ENCODE assay signal across 21 cellular contexts in genomic region chr15:87971076-87971475, GRCh38.
DNase-seq lines count a peak whose midpoint lies in the region; TF ChIP-seq lines count a peak whose summit lies in the region.
"Had no signal": no experiment of that assay in that cellular context is flagged by ENCODE, and none has a peak within 500 bp of the region (broad histone marks: within the 10 kb centered on the region; RNA-seq: fewer than 3 reads in every experiment).

No MANE protein-coding gene starts in this region.

- peak; percentile 68 for DNase-seq in coronary artery (ENCODE audit: low spot score)
- no peak for DNase-seq in tibial artery
- no peak for DNase-seq in RPMI8226
- no peak for DNase-seq in NCI-H146 (lab: John Stamatoyannopoulos, UW)
- DNase-seq in dermis blood vessel endothelial cell, result no peak
- DNase-seq: 8988T; ACHN; BE2C; CD4-positive, alpha-beta memory T cell; CD4-positive, CD25-positive, alpha-beta regulatory T cell; CD8-positive, alpha-beta memory T cell; COR-L47; DMS 273 treated with DMSO at 0.1 percent for 48 hours; DMS153; DMS53; DMS79; DND-41; EL; GDM1 had no signal

- H3K4me3 ChIP-seq in coronary artery (no peak overlapping the region), tibial artery (no peak overlapping the region)
- H3K4me3 ChIP-seq: BLaER1, GM12878 had no signal

- H3K27ac ChIP-seq in coronary artery, result peak overlapping the region in 1 of 2 donors; percentile 32
- H3K27ac ChIP-seq in tibial artery, result peak overlapping the region; percentile 70 to 74
- H3K27ac ChIP-seq: BLaER1 had no signal

- peaks cover 0 to 71% (median 29%) of the 10 kb centered on the region in 4 donors for H3K4me1 ChIP-seq in tibial artery
- H3K4me1 ChIP-seq: BE2C, BLaER1 had no signal

- H3K36me3 ChIP-seq in tibial artery, result no peaks in the 10 kb centered on the region
- H3K36me3 ChIP-seq: BE2C, BLaER1 had no signal

- no peak for TF ChIP-seq CTCF in coronary artery (IDR thresholded peaks at IDR 0.05)
- TF ChIP-seq CTCF in tibial artery (IDR thresholded peaks at IDR 0.05), result no peak

- H3K9me3 ChIP-seq in tibial artery, result no peaks in the 10 kb centered on the region
- H3K9me3 ChIP-seq: BE2C, BLaER1 had no signal

- no peaks in the 10 kb centered on the region for H3K27me3 ChIP-seq in tibial artery
- H3K27me3 ChIP-seq: BE2C, BLaER1 had no signal

- intact Hi-C loops in tibial artery (cut with DNase I; ENCODE audit: low total_unique reads), result no loop called here
